Comparison of ENCODE assay signal across 1 cellular context in genomic region chr1:19485362-19486187, GRCh38.
TF ChIP-seq lines count a peak whose summit lies in the region.

CAPZB (minus strand) TSS chr1:19485539; CDS start chr1:19485438, 101 bp downstream.

TF ChIP-seq in GM12878, 131 proteins besides CTCF, POLR2A, EP300 and RAD21 (continued from another document):
- TF ChIP-seq ZBTB33 (IDR thresholded peaks at IDR 0.05) (no peak), GATAD2B (conservative IDR thresholded peaks at IDR 0.05; ENCODE audit: low read depth) (peak; percentile 97), E2F8 (IDR thresholded peaks at IDR 0.05; ENCODE audit: low read depth, partially characterized antibody) (no peak), CBX3 (IDR thresholded peaks at IDR 0.05; ENCODE audit: borderline replicate concordance, low read depth) (no peak), SRF (IDR thresholded peaks at IDR 0.05; ENCODE audit: low read depth in 2 of 2, low read length in 2 of 2) (peak; percentile 89 to 98), SP1 (IDR thresholded peaks at IDR 0.05; ENCODE audit: low read depth, low read length) (peak; percentile 28), NFYA (IDR thresholded peaks at IDR 0.05; ENCODE audit: borderline replicate concordance, low read depth, low read length) (no peak), MYC (IDR thresholded peaks at IDR 0.05; ENCODE audit: insufficient read depth, insufficient read length, insufficient replicate concordance, low read length, severe bottlenecking) (peak; percentile 69), SKIL (IDR thresholded peaks at IDR 0.05; ENCODE audit: low read depth, poor library complexity, severe bottlenecking) (no peak), ZNF384 (IDR thresholded peaks at IDR 0.05; ENCODE audit: borderline replicate concordance, low read depth, low read length) (no peak), BACH1 (IDR thresholded peaks at IDR 0.05; ENCODE audit: borderline replicate concordance) (peak; percentile 86), ZNF592 (IDR thresholded peaks at IDR 0.05) (0 out of 2 replicates have a peak, but pooled peaks have one; percentile 5), TBL1XR1 (IDR thresholded peaks at IDR 0.05; ENCODE audit: low read depth, low read length) (0 out of 2 replicates have a peak, but pooled peaks have one; percentile 13), GABPA (IDR thresholded peaks at IDR 0.05; ENCODE audit: low read depth) (peak; percentile 86), MAX (IDR thresholded peaks at IDR 0.05; ENCODE audit: low read depth, low read length) (peak; percentile 61), TCF3 (IDR thresholded peaks at IDR 0.05; ENCODE audit: borderline replicate concordance, insufficient read depth, low read depth, low read length) (0 out of 2 replicates have a peak, but pooled peaks have one; percentile 38), PML (IDR thresholded peaks at IDR 0.05; ENCODE audit: low read length) (0 out of 2 replicates have a peak, but pooled peaks have one; percentile 34), RB1 (IDR thresholded peaks at IDR 0.05; ENCODE audit: borderline replicate concordance) (no peak; the same call in none of the 2 replicates), KLF5 (IDR thresholded peaks at IDR 0.05; ENCODE audit: partially characterized antibody) (peak; percentile 68), KDM1A (IDR thresholded peaks at IDR 0.05; ENCODE audit: borderline replicate concordance) (no peak), EGR1 (IDR thresholded peaks at IDR 0.05; ENCODE audit: borderline replicate concordance in 1 of 2, low read depth in 2 of 2, low read length in 2 of 2) (peak in 1 of 2 experiments; percentile 77; a peak in 2 of 3 replicates), IRF4 (IDR thresholded peaks at IDR 0.05; ENCODE audit: low read depth, low read length) (no peak), ZNF207 (IDR thresholded peaks at IDR 0.05; ENCODE audit: borderline replicate concordance) (peak; percentile 79; the same call in 1 of the 2 replicates), IKZF1 (conservative IDR thresholded peaks at IDR 0.05) (peak; percentile 75), TAF1 (IDR thresholded peaks at IDR 0.05; ENCODE audit: borderline replicate concordance, low read depth, low read length) (peak; percentile 36; the same call in 1 of the 2 replicates), TCF12 (IDR thresholded peaks at IDR 0.05; ENCODE audit: low read depth, low read length) (0 out of 2 replicates have a peak, but pooled peaks have one; percentile 8), POLR2AphosphoS5 (IDR thresholded peaks at IDR 0.05; ENCODE audit: low read length) (peak; percentile 49; the same call in 1 of the 2 replicates), POU2F2 (IDR thresholded peaks at IDR 0.05; ENCODE audit: borderline replicate concordance, low read depth, low read length) (peak; percentile 47; the same call in 2 of the 3 replicates), NR2C1 (IDR thresholded peaks at IDR 0.05) (peak; percentile 94), HDAC2 (IDR thresholded peaks at IDR 0.05) (no peak), HDAC6 (IDR thresholded peaks at IDR 0.05; ENCODE audit: unreplicated experiment) (no peak), RELB (IDR thresholded peaks at IDR 0.05; ENCODE audit: low read depth) (no peak), ZNF217 (IDR thresholded peaks at IDR 0.05) (peak; percentile 91; the same call in 1 of the 2 replicates), YBX1 (IDR thresholded peaks at IDR 0.05) (no peak), ZNF687 (IDR thresholded peaks at IDR 0.05) (peak; percentile 68; the same call in 1 of the 2 replicates), FOS (IDR thresholded peaks at IDR 0.05; ENCODE audit: borderline replicate concordance, extremely low read depth, insufficient read length) (no peak), RELA (IDR thresholded peaks at IDR 0.05; ENCODE audit: borderline replicate concordance, partially characterized antibody) (no peak), PKNOX1 (IDR thresholded peaks at IDR 0.05) (no peak), MYB (IDR thresholded peaks at IDR 0.05; ENCODE audit: borderline replicate concordance, low read depth, low read length) (no peak), WRNIP1 (IDR thresholded peaks at IDR 0.05; ENCODE audit: borderline replicate concordance, low read depth, low read length) (0 out of 2 replicates have a peak, but pooled peaks have one; percentile 79), HCFC1 (IDR thresholded peaks at IDR 0.05; ENCODE audit: low read length) (peak; percentile 11; the same call in 1 of the 2 replicates), YY1 (IDR thresholded peaks at IDR 0.05; ENCODE audit: low read depth, low read length) (peak; percentile 73; the same call in 1 of the 2 replicates)
